1 cellular context compared by ENCODE assay signal in genomic region chr6:22062807-22063408, GRCh38.
TF ChIP-seq lines count a peak whose summit lies in the region.

No MANE protein-coding gene starts in this region.

TF ChIP-seq in IMR-90, 13 proteins besides CTCF, POLR2A, EP300 and RAD21 (continued from another document):
- TF ChIP-seq RCOR1 (IDR thresholded peaks at IDR 0.05; ENCODE audit: insufficient replicate concordance, low read length) (no peak), MAFK (IDR thresholded peaks at IDR 0.05; ENCODE audit: low read depth, low read length) (no peak), MAZ (IDR thresholded peaks at IDR 0.05; ENCODE audit: borderline replicate concordance, low read depth, low read length) (no peak), ELK1 (IDR thresholded peaks at IDR 0.05; ENCODE audit: borderline replicate concordance, low read depth, low read length) (no peak), MXI1 (IDR thresholded peaks at IDR 0.05; ENCODE audit: borderline replicate concordance, low read depth, low read length) (no peak), BHLHE40 (IDR thresholded peaks at IDR 0.05; ENCODE audit: low read depth, low read length) (no peak)
